ENCODE assay signal across 1 cellular context in genomic region chr20:4853787-4854295, GRCh38.
TF ChIP-seq lines count a peak whose summit lies in the region.

No MANE protein-coding gene starts in this region.

TF ChIP-seq in GM12878, 131 proteins besides CTCF, POLR2A, EP300 and RAD21 (continued from another document):
- no peak for TF ChIP-seq ZZZ3 (IDR thresholded peaks at IDR 0.05; ENCODE audit: control insufficient read depth, insufficient read length, low read depth)
- no peak for TF ChIP-seq ZNF217 (IDR thresholded peaks at IDR 0.05)
- no peak for TF ChIP-seq CBX5 (IDR thresholded peaks at IDR 0.05; ENCODE audit: low read depth)
- no peak for TF ChIP-seq RELB (IDR thresholded peaks at IDR 0.05; ENCODE audit: low read depth)
- no peak for TF ChIP-seq BMI1 (IDR thresholded peaks at IDR 0.05; ENCODE audit: borderline replicate concordance)
- no peak for TF ChIP-seq IKZF1 (conservative IDR thresholded peaks at IDR 0.05)
- TF ChIP-seq NR2C2 (IDR thresholded peaks at IDR 0.05; ENCODE audit: borderline replicate concordance, control insufficient read depth, insufficient read length, low read depth), result no peak
- TF ChIP-seq EZH2 (IDR thresholded peaks at IDR 0.05; ENCODE audit: borderline replicate concordance, control insufficient read depth, low read depth, low read length), result no peak
- no peak for TF ChIP-seq RFX5 (IDR thresholded peaks at IDR 0.05; ENCODE audit: low read depth, low read length)
- no peak for TF ChIP-seq SMAD1 (IDR thresholded peaks at IDR 0.05; ENCODE audit: low read depth, partially characterized antibody)
- TF ChIP-seq USF1 (IDR thresholded peaks at IDR 0.05; ENCODE audit: borderline replicate concordance, extremely low read length, insufficient read depth, low read depth, low read length), result no peak
- TF ChIP-seq SUPT20H (IDR thresholded peaks at IDR 0.05; ENCODE audit: borderline replicate concordance, control insufficient read depth, low read depth, low read length), result no peak
- no peak for TF ChIP-seq NR2C1 (IDR thresholded peaks at IDR 0.05)
- no peak for TF ChIP-seq GATAD2B (conservative IDR thresholded peaks at IDR 0.05; ENCODE audit: low read depth)
- no peak for TF ChIP-seq ASH2L (IDR thresholded peaks at IDR 0.05; ENCODE audit: borderline replicate concordance, low read depth)
